ENCODE assay signal across 8 cellular contexts in genomic region chr7:73308665-73309214, GRCh38. TPM values are rescaled to one million over a fixed set of nuclear protein-coding genes. Genes with fewer than 3 reads are reported as not detected.
DNase-seq lines count a peak whose midpoint lies in the region; ATAC-seq and TF ChIP-seq lines count a peak whose summit lies in the region.

Gene NSUN5, minus strand, starts transcription at chr7:73308826. Its CDS starts 36 bp downstream, at chr7:73308790.

- H3K4me3 Mint-ChIP-seq in progenitor cell of endocrine pancreas (ENCODE audit: low read depth): peak within 1 kb of the TSS; percentile 94

- H3K27ac ChIP-seq in left ventricle myocardium inferior (replicated peaks) (peak within 1 kb of the TSS; percentile 82), upper lobe of right lung (peak within 1 kb of the TSS; percentile 51)

- peaks cover 9% of the 10 kb centered on the region for H3K36me3 Mint-ChIP-seq in progenitor cell of endocrine pancreas (ENCODE audit: insufficient read depth)

- H3K9me3 Mint-ChIP-seq in progenitor cell of endocrine pancreas (ENCODE audit: low read depth): no peaks in the 10 kb centered on the region

- H3K9me3 ChIP-seq in left ventricle myocardium inferior (replicated peaks) (no peaks in the 10 kb centered on the region), upper lobe of right lung (no peaks in the 10 kb centered on the region)

- peak; percentile 92 for DNase-seq in GM06990 (ENCODE audit: extremely low read depth, insufficient read length)
- peak; percentile 31 for DNase-seq in HFF-Myc (ENCODE audit: extremely low read depth, low read depth)
- DNase-seq in NB4 (ENCODE audit: low read depth): peak; percentile 97
- DNase-seq in SW 1271 (lab: John Stamatoyannopoulos, UW): peak; percentile 76
- peak; percentile 85 for DNase-seq in activated naive CD8-positive, alpha-beta T cell treated with anti-CD3 and anti-CD28 coated beads, Interleukin-2, amount 50 U/mL, for 16 hours (ENCODE audit: low read depth, low spot score)
- peak; percentile 89 for DNase-seq in left ventricle myocardium inferior
- DNase-seq in progenitor cell of endocrine pancreas (ENCODE audit: low spot score, unreplicated experiment): peak; percentile 80
- peak; percentile 97 for DNase-seq in upper lobe of right lung

- peaks cover 13% of the 10 kb centered on the region for H3K36me3 ChIP-seq in GM06990 (ENCODE audit: control insufficient read depth, insufficient read depth, low read length)
- peaks cover 27% of the 10 kb centered on the region for H3K36me3 ChIP-seq in left ventricle myocardium inferior
- peaks cover 13% of the 10 kb centered on the region for H3K36me3 ChIP-seq in upper lobe of right lung

- peak; percentile 96 for TF ChIP-seq POLR2A in NB4 (IDR thresholded peaks at IDR 0.05; ENCODE audit: extremely low read depth, insufficient read length)

- H3K27me3 ChIP-seq in GM06990 (replicated peaks; ENCODE audit: control insufficient read depth, insufficient read depth, low read length): no peaks in the 10 kb centered on the region
- no peaks in the 10 kb centered on the region for H3K27me3 ChIP-seq in left ventricle myocardium inferior (ENCODE audit: low read depth)
- H3K27me3 ChIP-seq in upper lobe of right lung: no peaks in the 10 kb centered on the region

- H3K27ac Mint-ChIP-seq in progenitor cell of endocrine pancreas: peak within 1 kb of the TSS; percentile 94

- peaks cover 13% of the 10 kb centered on the region for H3K4me1 Mint-ChIP-seq in progenitor cell of endocrine pancreas (ENCODE audit: low read depth)

- peak; percentile 97 for ATAC-seq in upper lobe of right lung

- intact Hi-C loops in left ventricle myocardium inferior (cut with micrococcal nuclease) (no loop called here), upper lobe of right lung (cut with DNase I) (no loop called here)

- H3K4me3 ChIP-seq in GM06990 (replicated peaks; ENCODE audit: low read depth, low read length) (peak within 1 kb of the TSS; percentile 90), HFF-Myc (replicated peaks; ENCODE audit: low read depth, low read length) (peak within 1 kb of the TSS; percentile 63), NB4 (ENCODE audit: low read depth, low read length) (peak within 1 kb of the TSS; percentile 82), left ventricle myocardium inferior (peak within 1 kb of the TSS; percentile 84), upper lobe of right lung (peak within 1 kb of the TSS; percentile 79)

- TF ChIP-seq CTCF in GM06990 (IDR thresholded peaks at IDR 0.05; ENCODE audit: insufficient read depth, low read length, poor library complexity, severe bottlenecking) (no peak), HFF-Myc (IDR thresholded peaks at IDR 0.05; ENCODE audit: low read depth, low read length, missing control alignments) (no peak), NB4 (IDR thresholded peaks at IDR 0.05; ENCODE audit: low read depth, low read length) (no peak), left ventricle myocardium inferior (IDR thresholded peaks at IDR 0.05; ENCODE audit: borderline replicate concordance) (no peak), progenitor cell of endocrine pancreas (IDR thresholded peaks at IDR 0.05; ENCODE audit: unreplicated experiment) (no peak), upper lobe of right lung (IDR thresholded peaks at IDR 0.05) (no peak)

- H3K27me3 Mint-ChIP-seq in progenitor cell of endocrine pancreas: peaks cover 3% of the 10 kb centered on the region

- H3K4me1 ChIP-seq in left ventricle myocardium inferior (peaks cover 18% of the 10 kb centered on the region), upper lobe of right lung (peaks cover 9% of the 10 kb centered on the region)

RNA-seq across cellular contexts. Expression of gene NSUN5, which starts in this region (rescaled TPM):
- total RNA-seq in left ventricle myocardium inferior (15.9 TPM), progenitor cell of endocrine pancreas (35.2 and 36.8 TPM in 2 replicates), upper lobe of right lung (22.4 TPM)

Comparison
In these comparisons a context has a peak if more than half of its experiments do, and no peak if none do; other contexts are left out.
1. Peak in every context shown above with its lines: DNase-seq, ATAC-seq, H3K4me3 ChIP-seq and H3K27ac ChIP-seq.
2. DNase-seq: peak in every context shown above with its lines; median percentile 97 in NB4; 97 in upper lobe of right lung; 92 in GM06990; 89 in left ventricle myocardium inferior; 85 in activated naive CD8-positive, alpha-beta T cell treated with anti-CD3 and anti-CD28 coated beads, Interleukin-2, amount 50 U/mL, for 16 hours; 80 in progenitor cell of endocrine pancreas; 76 in SW 1271; 31 in HFF-Myc.